In genomic region chr2:13230221-13230620, GRCh38 we compare ENCODE assay signal across 16 cellular contexts.
DNase-seq lines count a peak whose midpoint lies in the region.
"Had no signal": no experiment of that assay in that cellular context is flagged by ENCODE, and none has a peak within 500 bp of the region (broad histone marks: within the 10 kb centered on the region; RNA-seq: fewer than 3 reads in every experiment).

No MANE protein-coding gene starts in this region.

- DNase-seq in D341Med (ENCODE audit: low spot score) (peak; percentile 9), NCI-H1105 treated with DMSO at 0.1 percent for 48 hours (lab: John Stamatoyannopoulos, UW) (peak; percentile 66), RPMI7951 (ENCODE audit: low read depth) (peak; percentile 3), foreskin melanocyte (peak; percentile 1), DMS53 (lab: John Stamatoyannopoulos, UW) (no peak), NOMO-1 treated with dmso at 0.1 percent for 144 hours (lab: John Stamatoyannopoulos, UW; ENCODE audit: unreplicated experiment) (no peak), SW480 (ENCODE audit: low spot score) (no peak), Ammon's horn (ENCODE audit: low spot score) (no peak)
- DNase-seq: activated CD4-positive, alpha-beta T cell treated with anti-CD3 and anti-CD28 coated beads, Interleukin-2, amount 50 U/mL, for 4 hours; activated naive CD4-positive, alpha-beta T cell treated with anti-CD3 and anti-CD28 coated beads, Interleukin-2, amount 10 ng/mL, durations not matched to agents 7 days and 5 days; activated T-cell treated with anti-CD3 and anti-CD28 coated beads, Interleukin-2, amount 50 U/mL, for 1 hour; islet precursor cell; NCI-H1092 treated with DMSO at 0.1 percent for 48 hours; ovary; SIG-M5; stimulated activated naive CD4-positive, alpha-beta T cell treated with Interleukin-2 at 50 U/mL for 16 hours had no signal

Comparison
In these comparisons a context has a peak if more than half of its experiments do, and no peak if none do; other contexts are left out.
1. DNase-seq: peak in D341Med (single experiment), NCI-H1105 treated with DMSO at 0.1 percent for 48 hours (single experiment), RPMI7951 (single experiment) and foreskin melanocyte (single experiment); none in DMS53 (single experiment), NOMO-1 treated with dmso at 0.1 percent for 144 hours (single experiment), SW480 (single experiment) and Ammon's horn (single experiment).